ENCODE assay signal across 9 cellular contexts in genomic region chr1:246428542-246429308, GRCh38.
DNase-seq lines count a peak whose midpoint lies in the region; ATAC-seq, FAIRE-seq and TF ChIP-seq lines count a peak whose summit lies in the region.
"Had no signal": no experiment of that assay in that cellular context is flagged by ENCODE, and none has a peak within 500 bp of the region (broad histone marks: within the 10 kb centered on the region; RNA-seq: fewer than 3 reads in every experiment).

No MANE protein-coding gene starts in this region.

- RAD21 ChIA-PET in GM12878 (lab: Charles Lee; ENCODE audit: unreplicated experiment): interaction anchor here (0.7 kb wide), 1 partner anchor 17 kb away, joined by 4 read pairs; no protein-coding TSS in a partner anchor

- no peak overlapping the region; the same call in 1 of the 2 replicates for H2AFZ ChIP-seq in GM12878 (ENCODE audit: control insufficient read depth, low read depth, low read length)

- H3K79me2 ChIP-seq in GM12878 (ENCODE audit: control insufficient read depth, insufficient read depth, low read length): no peaks in the 10 kb centered on the region

- no peaks in the 10 kb centered on the region for H3K27me3 ChIP-seq in GM12878 (replicated peaks in 1 of 2; ENCODE audit: control insufficient read depth in 2 of 2, insufficient read depth in 2 of 2, low read length in 1 of 2)

- SMC1A ChIA-PET in GM12878 (lab: Charles Lee; ENCODE audit: uncharacterized antibody, unreplicated experiment): interaction anchor here (0.7 kb wide), 1 partner anchor 44 kb away, joined by 3 read pairs; no protein-coding TSS in a partner anchor

- 0 out of 4 replicates have a peak, but pooled peaks of 1 of the 2 experiments have one; percentile 37 for TF ChIP-seq EP300 in GM12878 (IDR thresholded peaks at IDR 0.05; ENCODE audit: borderline replicate concordance in 1 of 2, control insufficient read depth in 1 of 2, low read depth in 2 of 2, low read length in 2 of 2)

- in situ Hi-C loops in GM12878 (cut with MboI): no loop called here
- in situ Hi-C loops in GM13977 (cut with MboI; ENCODE audit: low pct_unique_long_range_greater_than_20kb, low sequenced_read_pairs, unreplicated experiment): no loop called here

- H3K27ac ChIP-seq in GM12878 (ENCODE audit: control insufficient read depth, insufficient read depth): no peak overlapping the region

- FAIRE-seq in GM12878 (lab: Jason Lieb, UNC): peak; percentile 93

- H3K4me2 ChIP-seq in GM12878 (ENCODE audit: control insufficient read depth, insufficient read depth): peak overlapping the region; percentile 48

- H3K9me3 ChIP-seq in GM12878 (replicated peaks; ENCODE audit: control insufficient read depth, insufficient read depth, low read length): no peaks in the 10 kb centered on the region; the same call in 1 of the 3 replicates

- peaks cover 10% of the 10 kb centered on the region for H3K4me1 ChIP-seq in GM12878 (ENCODE audit: control insufficient read depth, insufficient read depth, low read length)

- DNase-seq in GM12864 (ENCODE audit: low read depth) (peak; percentile 40), M059J (ENCODE audit: low read depth) (peak; percentile 98), GM12878 (ENCODE audit: low read depth, low spot score) (peak; percentile 40), pons (ENCODE audit: low spot score) (peak; percentile 62), middle frontal gyrus (ENCODE audit: extremely low spot score, low spot score) (no peak), GM13977 (ENCODE audit: low spot score) (no peak), epidermal melanocyte (ENCODE audit: insufficient read length, low spot score) (no peak), NCI-H2081 treated with DMSO at 0.1 percent for 48 hours (lab: John Stamatoyannopoulos, UW) (no peak)
- DNase-seq: activated effector memory CD4-positive, alpha-beta T cell treated with anti-CD3 and anti-CD28 coated beads, Interleukin-2, amount 50 U/mL, for 16 hours had no signal

- H4K20me1 ChIP-seq in GM12878 (ENCODE audit: control insufficient read depth, insufficient read depth): no peaks in the 10 kb centered on the region

- H3K9ac ChIP-seq in GM12878 (ENCODE audit: control insufficient read depth, insufficient read depth, low read length): no peak overlapping the region

- WGBS in GM12878 (ENCODE audit: insufficient coverage, insufficient replicate concordance, low lambda C conversion rate, missing lambda C conversion rate): 18% methylated on average over 8 of the region's 9 CpGs

- ATAC-seq in GM12878: peak; percentile 96

- no peaks in the 10 kb centered on the region for H3K36me3 ChIP-seq in GM12878 (ENCODE audit: control insufficient read depth in 2 of 2, insufficient read depth in 2 of 2, low read length in 1 of 2)

- POLR2A ChIA-PET in GM12878 (lab: Charles Lee): no interaction called here

- TF ChIP-seq POLR2A in GM12878 (IDR thresholded peaks at IDR 0.05; ENCODE audit: low read depth, low read length): no peak

- intact Hi-C loops in GM12878 (cut with micrococcal nuclease; ENCODE audit: unreplicated experiment): no loop called here

- BruUV-seq in GM12878 (replicated peaks; lab: Mats Ljungman, UMichigan): no TSS peak

- H3K4me3 ChIP-seq in GM12864 (ENCODE audit: low read depth, low read length) (no peak overlapping the region), GM12878 (no peak overlapping the region)

- TF ChIP-seq CTCF in GM12864 (IDR thresholded peaks at IDR 0.05; ENCODE audit: low read depth, low read length, missing control alignments): no peak
- no peak for TF ChIP-seq CTCF in GM12878 (IDR thresholded peaks at IDR 0.05 in 2 of 3, conservative IDR thresholded peaks at IDR 0.05 in 1 of 3; ENCODE audit: control insufficient read depth in 2 of 3, extremely low read depth in 1 of 3, insufficient read depth in 1 of 3, low read depth in 3 of 3, low read length in 3 of 3)
- TF ChIP-seq CTCF in GM13977 (IDR thresholded peaks at IDR 0.05; ENCODE audit: extremely low read depth, insufficient read depth, missing control alignments): no peak

- no peak for TF ChIP-seq RAD21 in GM12878 (IDR thresholded peaks at IDR 0.05; ENCODE audit: insufficient read depth, low read depth, low read length)

- CTCF ChIA-PET in GM12878 (lab: Yijun Ruan, JAX): no interaction called here

TF ChIP-seq in GM12878, 131 proteins besides CTCF, POLR2A, EP300 and RAD21:
- TF ChIP-seq, protein P1, sequence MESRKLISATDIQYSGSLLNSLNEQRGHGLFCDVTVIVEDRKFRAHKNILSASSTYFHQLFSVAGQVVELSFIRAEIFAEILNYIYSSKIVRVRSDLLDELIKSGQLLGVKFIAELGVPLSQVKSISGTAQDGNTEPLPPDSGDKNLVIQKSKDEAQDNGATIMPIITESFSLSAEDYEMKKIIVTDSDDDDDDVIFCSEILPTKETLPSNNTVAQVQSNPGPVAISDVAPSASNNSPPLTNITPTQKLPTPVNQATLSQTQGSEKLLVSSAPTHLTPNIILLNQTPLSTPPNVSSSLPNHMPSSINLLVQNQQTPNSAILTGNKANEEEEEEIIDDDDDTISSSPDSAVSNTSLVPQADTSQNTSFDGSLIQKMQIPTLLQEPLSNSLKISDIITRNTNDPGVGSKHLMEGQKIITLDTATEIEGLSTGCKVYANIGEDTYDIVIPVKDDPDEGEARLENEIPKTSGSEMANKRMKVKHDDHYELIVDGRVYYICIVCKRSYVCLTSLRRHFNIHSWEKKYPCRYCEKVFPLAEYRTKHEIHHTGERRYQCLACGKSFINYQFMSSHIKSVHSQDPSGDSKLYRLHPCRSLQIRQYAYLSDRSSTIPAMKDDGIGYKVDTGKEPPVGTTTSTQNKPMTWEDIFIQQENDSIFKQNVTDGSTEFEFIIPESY (IDR thresholded peaks at IDR 0.05): no peak
- TF ChIP-seq POU2F2 (IDR thresholded peaks at IDR 0.05; ENCODE audit: borderline replicate concordance, low read depth, low read length) (0 out of 3 replicates have a peak, but pooled peaks have one; percentile 23), BCL11A (IDR thresholded peaks at IDR 0.05; ENCODE audit: low read depth, low read length) (0 out of 2 replicates have a peak, but pooled peaks have one; percentile 33), CEBPB (IDR thresholded peaks at IDR 0.05; ENCODE audit: borderline replicate concordance in 1 of 2, low read depth in 2 of 2, low read length in 2 of 2) (no peak), DPF2 (IDR thresholded peaks at IDR 0.05) (no peak), IKZF2 (IDR thresholded peaks at IDR 0.05) (no peak), CBFB (IDR thresholded peaks at IDR 0.05; ENCODE audit: low read depth) (no peak), PAX5 (IDR thresholded peaks at IDR 0.05; ENCODE audit: borderline replicate concordance, low read depth, low read length) (peak; percentile 67; the same call in 1 of the 2 replicates), PKNOX1 (IDR thresholded peaks at IDR 0.05) (no peak), RUNX3 (IDR thresholded peaks at IDR 0.05; ENCODE audit: low read length) (peak; percentile 82), IRF4 (IDR thresholded peaks at IDR 0.05; ENCODE audit: low read depth, low read length) (0 out of 2 replicates have a peak, but pooled peaks have one; percentile 35), BCL3 (IDR thresholded peaks at IDR 0.05; ENCODE audit: borderline replicate concordance, insufficient read depth, low read depth, low read length, poor library complexity, severe bottlenecking) (no peak)
- TF ChIP-seq, protein P2, sequence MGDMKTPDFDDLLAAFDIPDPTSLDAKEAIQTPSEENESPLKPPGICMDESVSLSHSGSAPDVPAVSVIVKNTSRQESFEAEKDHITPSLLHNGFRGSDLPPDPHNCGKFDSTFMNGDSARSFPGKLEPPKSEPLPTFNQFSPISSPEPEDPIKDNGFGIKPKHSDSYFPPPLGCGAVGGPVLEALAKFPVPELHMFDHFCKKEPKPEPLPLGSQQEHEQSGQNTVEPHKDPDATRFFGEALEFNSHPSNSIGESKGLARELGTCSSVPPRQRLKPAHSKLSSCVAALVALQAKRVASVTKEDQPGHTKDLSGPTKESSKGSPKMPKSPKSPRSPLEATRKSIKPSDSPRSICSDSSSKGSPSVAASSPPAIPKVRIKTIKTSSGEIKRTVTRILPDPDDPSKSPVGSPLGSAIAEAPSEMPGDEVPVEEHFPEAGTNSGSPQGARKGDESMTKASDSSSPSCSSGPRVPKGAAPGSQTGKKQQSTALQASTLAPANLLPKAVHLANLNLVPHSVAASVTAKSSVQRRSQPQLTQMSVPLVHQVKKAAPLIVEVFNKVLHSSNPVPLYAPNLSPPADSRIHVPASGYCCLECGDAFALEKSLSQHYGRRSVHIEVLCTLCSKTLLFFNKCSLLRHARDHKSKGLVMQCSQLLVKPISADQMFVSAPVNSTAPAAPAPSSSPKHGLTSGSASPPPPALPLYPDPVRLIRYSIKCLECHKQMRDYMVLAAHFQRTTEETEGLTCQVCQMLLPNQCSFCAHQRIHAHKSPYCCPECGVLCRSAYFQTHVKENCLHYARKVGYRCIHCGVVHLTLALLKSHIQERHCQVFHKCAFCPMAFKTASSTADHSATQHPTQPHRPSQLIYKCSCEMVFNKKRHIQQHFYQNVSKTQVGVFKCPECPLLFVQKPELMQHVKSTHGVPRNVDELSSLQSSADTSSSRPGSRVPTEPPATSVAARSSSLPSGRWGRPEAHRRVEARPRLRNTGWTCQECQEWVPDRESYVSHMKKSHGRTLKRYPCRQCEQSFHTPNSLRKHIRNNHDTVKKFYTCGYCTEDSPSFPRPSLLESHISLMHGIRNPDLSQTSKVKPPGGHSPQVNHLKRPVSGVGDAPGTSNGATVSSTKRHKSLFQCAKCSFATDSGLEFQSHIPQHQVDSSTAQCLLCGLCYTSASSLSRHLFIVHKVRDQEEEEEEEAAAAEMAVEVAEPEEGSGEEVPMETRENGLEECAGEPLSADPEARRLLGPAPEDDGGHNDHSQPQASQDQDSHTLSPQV (IDR thresholded peaks at IDR 0.05): no peak

Comparison
In these comparisons a context has a peak if more than half of its experiments do, and no peak if none do; other contexts are left out.
1. DNase-seq: peak in GM12864 (single experiment), M059J (single experiment), GM12878 (single experiment) and pons (single experiment); none in middle frontal gyrus (single experiment), GM13977 (single experiment), epidermal melanocyte (single experiment) and NCI-H2081 treated with DMSO at 0.1 percent for 48 hours (single experiment).